In genomic region chr9:91416086-91416712, GRCh38 we compare ENCODE assay signal across 13 cellular contexts. TPM values are rescaled to one million over a fixed set of nuclear protein-coding genes. Genes with fewer than 3 reads are reported as not detected.
DNase-seq lines count a peak whose midpoint lies in the region; ATAC-seq and TF ChIP-seq lines count a peak whose summit lies in the region.
"Had no signal": no experiment of that assay in that cellular context is flagged by ENCODE, and none has a peak within 500 bp of the region (broad histone marks: within the 10 kb centered on the region; RNA-seq: fewer than 3 reads in every experiment).

No MANE protein-coding gene starts in this region.

- CTCF ChIA-PET in PC-9 (lab: Charles Lee): interaction anchor here (0.6 kb wide), 1 partner anchor 311 kb away, joined by 3 read pairs; no protein-coding TSS in a partner anchor

- H3K9me3 ChIP-seq in PC-9 (ENCODE audit: insufficient read depth, low read depth) (no peaks in the 10 kb centered on the region), trophoblast cell (ENCODE audit: insufficient read depth, low read depth, low read length) (no peaks in the 10 kb centered on the region), neuronal stem cell (replicated peaks in 1 of 2; ENCODE audit: control insufficient read depth in 2 of 2, insufficient read depth in 1 of 2, low read depth in 1 of 2, low read length in 2 of 2) (no peaks in the 10 kb centered on the region)
- H3K9me3 ChIP-seq: left lung, ovary, suprapubic skin had no signal

- peaks cover 28% of the 10 kb centered on the region for H3F3A ChIP-seq in PC-9 (ENCODE audit: insufficient read depth, low read depth)

- peak; percentile 77 to 80 for ATAC-seq in activated CD4-positive, CD25-positive, alpha-beta regulatory T cell treated with anti-CD3 and anti-CD28 coated beads, Interleukin-2, amount 50 U/mL, for 24 hours
- no peak for ATAC-seq in HG03565 (IDR thresholded peaks at IDR 0.05; ENCODE audit: unreplicated experiment)
- ATAC-seq: left lung had no signal

- no peak overlapping the region for H4K91ac ChIP-seq in trophoblast cell (ENCODE audit: low read depth, low read length)
- no peak overlapping the region for H4K91ac ChIP-seq in neuronal stem cell (ENCODE audit: low read depth, low read length, poor library complexity)

- H3K14ac ChIP-seq in trophoblast cell (ENCODE audit: low read length) (no peak overlapping the region), neuronal stem cell (ENCODE audit: low read length) (no peak overlapping the region)

- no peaks in the 10 kb centered on the region for H3K9me2 ChIP-seq in PC-9 (ENCODE audit: insufficient read depth)

- H4K8ac ChIP-seq in trophoblast cell (ENCODE audit: low read depth, low read length) (no peak overlapping the region), neuronal stem cell (ENCODE audit: low read depth, low read length) (no peak overlapping the region)

- H3K4me2 ChIP-seq in PC-9: peak overlapping the region; percentile 17; the same call in 1 of the 2 replicates
- no peak overlapping the region for H3K4me2 ChIP-seq in trophoblast cell (ENCODE audit: low read length)
- no peak overlapping the region for H3K4me2 ChIP-seq in neuronal stem cell (ENCODE audit: insufficient read depth, low read length, poor library complexity, severe bottlenecking)

- H3K27ac ChIP-seq in PC-9: peak overlapping the region; percentile 10; the same call in 1 of the 2 replicates
- no peak overlapping the region for H3K27ac ChIP-seq in trophoblast cell (ENCODE audit: low read depth, low read length)
- no peak overlapping the region for H3K27ac ChIP-seq in neuronal stem cell (replicated peaks; ENCODE audit: low read length)
- H3K27ac ChIP-seq: ovary, suprapubic skin had no signal

- H3K4ac ChIP-seq in trophoblast cell (ENCODE audit: low read depth, low read length) (peak overlapping the region; percentile 91), neuronal stem cell (ENCODE audit: low read length) (no peak overlapping the region)

- WGBS in trophoblast cell (ENCODE audit: extremely low coverage, insufficient coverage, insufficient read length): no CpG with 5 or more reads among the region's 4 CpGs
- no CpG with 5 or more reads among the region's 4 CpGs for WGBS in neuronal stem cell (ENCODE audit: extremely low coverage in 2 of 2, insufficient read length in 2 of 2, insufficient replicate concordance in 1 of 2), 2 donors

- H2BK5ac ChIP-seq in trophoblast cell (ENCODE audit: low read depth, low read length, poor library complexity) (no peak overlapping the region), neuronal stem cell (ENCODE audit: low read length) (no peak overlapping the region)

- H2AK5ac ChIP-seq in trophoblast cell (ENCODE audit: low read length) (no peak overlapping the region), neuronal stem cell (ENCODE audit: low read depth, low read length) (no peak overlapping the region)

- peaks cover 3% of the 10 kb centered on the region for H3K79me1 ChIP-seq in trophoblast cell (ENCODE audit: low read length)
- H3K79me1 ChIP-seq in neuronal stem cell (ENCODE audit: low read depth, low read length): no peaks in the 10 kb centered on the region

- peaks cover 68% of the 10 kb centered on the region for H3K4me1 Mint-ChIP-seq in dendritic cell treated with granulocyte-macrophage colony-stimulating factor and Interleukin-4, amounts not matched to agents 40 ng/mL and 50 ng/mL, for 4 days (ENCODE audit: low read depth)

- BruUV-seq in PC-9 (replicated peaks; lab: Mats Ljungman, UMichigan): no TSS peak

- H3K9me3 Mint-ChIP-seq in dendritic cell treated with granulocyte-macrophage colony-stimulating factor and Interleukin-4, amounts not matched to agents 40 ng/mL and 50 ng/mL, for 4 days: no peaks in the 10 kb centered on the region

- H3K27me3 ChIP-seq in PC-9 (ENCODE audit: insufficient read depth, low read depth): no peaks in the 10 kb centered on the region
- H3K27me3 ChIP-seq in trophoblast cell (ENCODE audit: insufficient read depth, low read length): no peaks in the 10 kb centered on the region
- H3K27me3 ChIP-seq in neuronal stem cell (ENCODE audit: control insufficient read depth in 3 of 3, insufficient read depth in 3 of 3, low read depth in 1 of 3, low read length in 3 of 3): no peaks in the 10 kb centered on the region
- H3K27me3 ChIP-seq: left lung, ovary, suprapubic skin had no signal

- H3K36me3 Mint-ChIP-seq in dendritic cell treated with granulocyte-macrophage colony-stimulating factor and Interleukin-4, amounts not matched to agents 40 ng/mL and 50 ng/mL, for 4 days (ENCODE audit: low read depth): peaks cover 54% of the 10 kb centered on the region

- no peak overlapping the region for H2BK15ac ChIP-seq in neuronal stem cell (ENCODE audit: low read length)

- no peaks in the 10 kb centered on the region; the same call in 1 of the 2 replicates for H4K20me1 ChIP-seq in PC-9 (ENCODE audit: insufficient read depth)

- H3K23ac ChIP-seq in trophoblast cell (ENCODE audit: low read length) (no peak overlapping the region), neuronal stem cell (ENCODE audit: low read depth, low read length, poor library complexity) (no peak overlapping the region)

- no peak overlapping the region for H3K4me3 ChIP-seq in PC-9
- no peak overlapping the region for H3K4me3 ChIP-seq in trophoblast cell (ENCODE audit: low read depth, low read length)
- no peak overlapping the region for H3K4me3 ChIP-seq in neuronal stem cell (ENCODE audit: low read length in 2 of 2)
- H3K4me3 ChIP-seq: left lung, ovary, suprapubic skin had no signal

- H3K4me1 ChIP-seq in PC-9 (replicated peaks; ENCODE audit: insufficient read depth) (peaks cover 54% of the 10 kb centered on the region), trophoblast cell (ENCODE audit: control insufficient read depth in 1 of 2, insufficient read depth in 2 of 2, low read length in 2 of 2) (peaks cover 4 to 9% of the 10 kb centered on the region in 2 experiments), neuronal stem cell (ENCODE audit: control insufficient read depth in 2 of 2, insufficient read depth in 1 of 2, low read depth in 1 of 2, low read length in 2 of 2) (no peaks in the 10 kb centered on the region)

- POLR2A ChIA-PET in PC-9 (lab: Charles Lee; ENCODE audit: unreplicated experiment): no interaction called here

- H3K9ac ChIP-seq in trophoblast cell (ENCODE audit: low read length): no peak overlapping the region
- H3K9ac ChIP-seq in neuronal stem cell (ENCODE audit: low read depth, low read length, poor library complexity): no peak overlapping the region

- no peak overlapping the region for H2BK120ac ChIP-seq in trophoblast cell (ENCODE audit: insufficient read depth, low read length, poor library complexity)
- H2BK120ac ChIP-seq in neuronal stem cell (ENCODE audit: low read depth, low read length): no peak overlapping the region

- intact Hi-C loops in PC-9 (cut with micrococcal nuclease; ENCODE audit: unreplicated experiment): no loop called here
- intact Hi-C loops in dendritic cell treated with granulocyte-macrophage colony-stimulating factor and Interleukin-4, amounts not matched to agents 40 ng/mL and 50 ng/mL, for 4 days (cut with micrococcal nuclease): loop anchor here (5.0 kb wide), 1 partner anchor 54 kb away; the partner anchor contains the start of gene AUH

- no peak overlapping the region for H3K4me3 Mint-ChIP-seq in dendritic cell treated with granulocyte-macrophage colony-stimulating factor and Interleukin-4, amounts not matched to agents 40 ng/mL and 50 ng/mL, for 4 days

- no peaks in the 10 kb centered on the region for H3K27me3 Mint-ChIP-seq in dendritic cell treated with granulocyte-macrophage colony-stimulating factor and Interleukin-4, amounts not matched to agents 40 ng/mL and 50 ng/mL, for 4 days

- H3K79me2 ChIP-seq in PC-9 (ENCODE audit: low read depth) (peaks cover 87% of the 10 kb centered on the region), trophoblast cell (ENCODE audit: control insufficient read depth, insufficient read depth, low read length, poor library complexity) (peaks cover 15% of the 10 kb centered on the region)

- no peaks in the 10 kb centered on the region for H3K36me3 ChIP-seq in PC-9 (ENCODE audit: low read depth)
- H3K36me3 ChIP-seq in trophoblast cell (ENCODE audit: control insufficient read depth in 1 of 2, insufficient read depth in 2 of 2, low read length in 2 of 2): no peaks in the 10 kb centered on the region
- H3K36me3 ChIP-seq in neuronal stem cell (replicated peaks in 1 of 2; ENCODE audit: control insufficient read depth in 2 of 2, insufficient read depth in 2 of 2, low read length in 2 of 2): no peaks in the 10 kb centered on the region
- H3K36me3 ChIP-seq: left lung, ovary, suprapubic skin had no signal

- DNase-seq in activated CD4-positive, CD25-positive, alpha-beta regulatory T cell (lab: John Stamatoyannopoulos, UW): no peak
- peak in 1 of 2 experiments; percentile 60 for DNase-seq in PC-9
- no peak for DNase-seq in trophoblast cell
- no peak for DNase-seq in midbrain (lab: John Stamatoyannopoulos, UW)
- no peak for DNase-seq in neuronal stem cell (ENCODE audit: low spot score)
- DNase-seq: left lung, NCI-H146, NCI-H748 treated with DMSO at 0.1 percent for 48 hours, ovary had no signal

- H2AFZ ChIP-seq in PC-9: no peak overlapping the region
- no peak overlapping the region for H2AFZ ChIP-seq in trophoblast cell (ENCODE audit: insufficient read depth, low read length, poor library complexity)
- no peak overlapping the region for H2AFZ ChIP-seq in neuronal stem cell (ENCODE audit: low read length)

- H4K12ac ChIP-seq in trophoblast cell (ENCODE audit: low read depth, low read length): no peak overlapping the region

- no peak overlapping the region for H3K18ac ChIP-seq in trophoblast cell (ENCODE audit: low read length)
- no peak overlapping the region for H3K18ac ChIP-seq in neuronal stem cell (ENCODE audit: low read length)

- no peak for TF ChIP-seq CTCF in PC-9 (conservative IDR thresholded peaks at IDR 0.05)

- H2BK12ac ChIP-seq in trophoblast cell (ENCODE audit: low read length): no peak overlapping the region
- no peak overlapping the region for H2BK12ac ChIP-seq in neuronal stem cell (ENCODE audit: low read length)

- peak overlapping the region; percentile 75 for H3K27ac Mint-ChIP-seq in dendritic cell treated with granulocyte-macrophage colony-stimulating factor and Interleukin-4, amounts not matched to agents 40 ng/mL and 50 ng/mL, for 4 days

RNA-seq across cellular contexts. Expression of gene NFIL3, which starts 7.4 kb away (rescaled TPM):
- total RNA-seq in PC-9 (2021): 8.5 and 9.3 TPM in 2 replicates
- 50.7 and 52.5 TPM in 2 replicates for polyA plus RNA-seq in trophoblast cell (2013)
- polyA plus RNA-seq in neuronal stem cell (2013, experiment 1 of 2): 14.2 TPM
- 14.3 TPM for polyA plus RNA-seq in neuronal stem cell (2013, experiment 2 of 2)

RNA-seq across cellular contexts. Expression of gene AUH, which starts 54.5 kb away (rescaled TPM):
- 24.9 and 31.1 TPM in 2 replicates for total RNA-seq in PC-9 (2021)
- polyA plus RNA-seq in trophoblast cell (2013): 12.1 and 12.3 TPM in 2 replicates
- 12.7 TPM for polyA plus RNA-seq in neuronal stem cell (2013, experiment 1 of 2)
- polyA plus RNA-seq in neuronal stem cell (2013, experiment 2 of 2): 12.6 TPM
